ENCODE assay signal across 18 cellular contexts in the genomic region with DNA sequence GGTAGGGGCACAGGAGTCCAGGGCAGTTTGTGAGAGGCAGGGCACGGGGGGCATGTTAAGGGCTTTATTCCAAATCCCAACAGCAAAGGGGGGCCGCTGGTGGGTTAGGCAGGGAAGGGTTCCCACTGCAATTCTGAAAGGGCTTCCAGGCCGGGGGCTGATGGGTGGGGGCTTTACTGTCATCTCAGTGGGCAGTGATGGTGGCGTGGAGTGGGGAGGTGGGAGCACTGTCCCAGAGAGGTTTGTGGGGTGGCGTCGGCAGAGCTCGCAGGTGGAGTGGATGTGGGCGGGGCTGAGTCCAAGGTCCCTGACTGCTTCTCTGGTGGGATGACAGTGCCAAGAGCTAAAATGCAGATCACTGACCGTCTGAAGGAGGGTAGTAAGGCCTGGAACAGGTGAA.
A peak's percentile ranks its signal among the peaks of the same experiment; 100 is the strongest.
DNase-seq lines count a peak whose midpoint lies in the region; ATAC-seq, FAIRE-seq and TF ChIP-seq lines count a peak whose summit lies in the region.
"Had no signal": no experiment of that assay in that cellular context is flagged by ENCODE, and none has a peak within 500 bp of the region (broad histone marks: within the 10 kb centered on the region; RNA-seq: fewer than 3 reads in every experiment).

No MANE protein-coding gene starts in this region.

- 56% methylated on average over 7 of the region's 9 CpGs for WGBS in HepG2 (ENCODE audit: low lambda C conversion rate)

- no peak for TF ChIP-seq CTCF in HepG2 (CRISPR knock-in tag; IDR thresholded peaks at IDR 0.05)

- no peaks in the 10 kb centered on the region for H4K20me1 ChIP-seq in HepG2 (ENCODE audit: insufficient read depth, low read length)

- peaks cover 48% of the 10 kb centered on the region for H3K4me1 ChIP-seq in HepG2 (ENCODE audit: insufficient read depth, low read length)
- H3K4me1 ChIP-seq: Caco-2, HAP-1 had no signal

- TF ChIP-seq POLR2A in HepG2 (IDR thresholded peaks at IDR 0.05; ENCODE audit: insufficient read depth in 1 of 2, low read depth in 2 of 2, low read length in 2 of 2), result no peak

- CTCF ChIA-PET in HepG2 (lab: Yijun Ruan, JAX; ENCODE audit: low intra/inter-chr PET ratio, low total read pairs), result no interaction called here
- CTCF ChIA-PET in activated CD8-positive, alpha-beta T cell treated with anti-CD3 and anti-CD28 coated beads, Interleukin-2, amount 10 ng/mL, durations not matched to agents 7 days and 5 days (lab: Charles Lee), result no interaction called here

- no peak for DNase-seq in stimulated activated naive CD8-positive, alpha-beta T cell treated with anti-CD3 and anti-CD28 coated beads, Interleukin-15, amount 100 ng/mL, for 72 hours
- no peak for DNase-seq in stimulated activated naive CD8-positive, alpha-beta T cell treated with anti-CD3 and anti-CD28 coated beads, Interleukin-15, Interleukin-2, amounts not matched to agents 100 U/mL and 50 U/mL, for 24 hours
- DNase-seq in HepG2 (ENCODE audit: low spot score) (no peak), posterior vena cava (ENCODE audit: low spot score) (peak; percentile 79), NCI-H748 (lab: John Stamatoyannopoulos, UW; ENCODE audit: unreplicated experiment) (no peak)
- DNase-seq in activated CD8-positive, alpha-beta T cell treated with anti-CD3 and anti-CD28 coated beads, Interleukin-2, amount 10 ng/mL, durations not matched to agents 7 days and 5 days, result no peak
- DNase-seq in activated T-helper 2 cell treated with anti-CD3 and anti-CD28 coated beads, Interferon-gamma antibody, Interleukin-2, Interleukin-4, amounts not matched to agents 10 μg/mL and 5 μg/mL and 100 μg/mL, durations not matched to agents 14 hours and 24 hours and 36 hours (ENCODE audit: low spot score), result no peak
- DNase-seq: 8988T; AML-193; Caco-2; CD8-positive, alpha-beta memory T cell; GF-D8; HFFc6 had no signal

- H3K9me3 Mint-ChIP-seq in stimulated activated naive CD8-positive, alpha-beta T cell treated with anti-CD3 and anti-CD28 coated beads, Interleukin-15, amount 100 ng/mL, for 72 hours, result no peaks in the 10 kb centered on the region
- H3K9me3 Mint-ChIP-seq in activated CD8-positive, alpha-beta T cell treated with anti-CD3 and anti-CD28 coated beads, Interleukin-2, amount 10 ng/mL, durations not matched to agents 7 days and 5 days (ENCODE audit: insufficient read depth), result no peaks in the 10 kb centered on the region
- H3K9me3 Mint-ChIP-seq in activated T-helper 2 cell treated with anti-CD3 and anti-CD28 coated beads, Interferon-gamma antibody, Interleukin-2, Interleukin-4, amounts not matched to agents 10 μg/mL and 5 μg/mL and 100 μg/mL, durations not matched to agents 14 hours and 24 hours and 36 hours, result no peaks in the 10 kb centered on the region
- H3K9me3 Mint-ChIP-seq: CD8-positive, alpha-beta memory T cell; GM23338; HFFc6 had no signal

- H2AFZ ChIP-seq in HepG2 (ENCODE audit: low read length), result no peak overlapping the region
- H2AFZ ChIP-seq: GM23338 had no signal

- in situ Hi-C loops in HepG2 (cut with HindIII; ENCODE audit: extremely low pct_ligation_motif_present, low pct_unique_long_range_greater_than_20kb), result no loop called here

- TF ChIP-seq EP300 in HepG2 (IDR thresholded peaks at IDR 0.05; ENCODE audit: low read depth in 2 of 2, low read length in 2 of 2) (no peak), HepG2 (CRISPR knock-in tag; IDR thresholded peaks at IDR 0.05; ENCODE audit: borderline replicate concordance) (no peak)

- H3K27me3 ChIP-seq in HepG2 (ENCODE audit: control insufficient read depth in 1 of 2, insufficient read depth in 2 of 2, low read length in 2 of 2), result no peaks in the 10 kb centered on the region

- H3K4me1 Mint-ChIP-seq in stimulated activated naive CD8-positive, alpha-beta T cell treated with anti-CD3 and anti-CD28 coated beads, Interleukin-15, amount 100 ng/mL, for 72 hours, result peaks cover 13% of the 10 kb centered on the region
- peaks cover 9% of the 10 kb centered on the region for H3K4me1 Mint-ChIP-seq in activated CD8-positive, alpha-beta T cell treated with anti-CD3 and anti-CD28 coated beads, Interleukin-2, amount 10 ng/mL, durations not matched to agents 7 days and 5 days (ENCODE audit: low read depth)
- H3K4me1 Mint-ChIP-seq in activated T-helper 2 cell treated with anti-CD3 and anti-CD28 coated beads, Interferon-gamma antibody, Interleukin-2, Interleukin-4, amounts not matched to agents 10 μg/mL and 5 μg/mL and 100 μg/mL, durations not matched to agents 14 hours and 24 hours and 36 hours (ENCODE audit: low read depth), result peaks cover 3% of the 10 kb centered on the region

- POLR2A ChIA-PET in HepG2 (lab: Yijun Ruan, JAX), result no interaction called here
- POLR2A ChIA-PET in activated CD8-positive, alpha-beta T cell treated with anti-CD3 and anti-CD28 coated beads, Interleukin-2, amount 10 ng/mL, durations not matched to agents 7 days and 5 days (lab: Charles Lee), result no interaction called here

- H3K4me3 Mint-ChIP-seq in stimulated activated naive CD8-positive, alpha-beta T cell treated with anti-CD3 and anti-CD28 coated beads, Interleukin-15, amount 100 ng/mL, for 72 hours, result no peak overlapping the region
- H3K4me3 Mint-ChIP-seq in activated CD8-positive, alpha-beta T cell treated with anti-CD3 and anti-CD28 coated beads, Interleukin-2, amount 10 ng/mL, durations not matched to agents 7 days and 5 days, result no peak overlapping the region
- no peak overlapping the region for H3K4me3 Mint-ChIP-seq in activated T-helper 2 cell treated with anti-CD3 and anti-CD28 coated beads, Interferon-gamma antibody, Interleukin-2, Interleukin-4, amounts not matched to agents 10 μg/mL and 5 μg/mL and 100 μg/mL, durations not matched to agents 14 hours and 24 hours and 36 hours (ENCODE audit: low read depth)
- H3K4me3 Mint-ChIP-seq: GM23338, HFFc6 had no signal

- H3K27ac Mint-ChIP-seq in stimulated activated naive CD8-positive, alpha-beta T cell treated with anti-CD3 and anti-CD28 coated beads, Interleukin-15, amount 100 ng/mL, for 72 hours, result peak overlapping the region; percentile 71 to 87
- no peak overlapping the region for H3K27ac Mint-ChIP-seq in activated CD8-positive, alpha-beta T cell treated with anti-CD3 and anti-CD28 coated beads, Interleukin-2, amount 10 ng/mL, durations not matched to agents 7 days and 5 days
- no peak overlapping the region for H3K27ac Mint-ChIP-seq in activated T-helper 2 cell treated with anti-CD3 and anti-CD28 coated beads, Interferon-gamma antibody, Interleukin-2, Interleukin-4, amounts not matched to agents 10 μg/mL and 5 μg/mL and 100 μg/mL, durations not matched to agents 14 hours and 24 hours and 36 hours
- H3K27ac Mint-ChIP-seq: GM23338, HFFc6 had no signal

- no peaks in the 10 kb centered on the region for H3K79me2 ChIP-seq in HepG2 (ENCODE audit: insufficient read depth, low read length)

- H3K36me3 ChIP-seq in HepG2 (replicated peaks in 1 of 2; ENCODE audit: control insufficient read depth in 1 of 2, insufficient read depth in 2 of 2, low read length in 2 of 2), result no peaks in the 10 kb centered on the region
- H3K36me3 ChIP-seq: BLaER1, HAP-1 had no signal

- no peak for ATAC-seq in stimulated activated naive CD8-positive, alpha-beta T cell treated with anti-CD3 and anti-CD28 coated beads, Interleukin-15, amount 100 ng/mL, for 72 hours
- no peak for ATAC-seq in stimulated activated naive CD8-positive, alpha-beta T cell treated with anti-CD3 and anti-CD28 coated beads, Interleukin-15, Interleukin-2, amounts not matched to agents 100 U/mL and 50 U/mL, for 24 hours
- ATAC-seq in HepG2, result no peak
- no peak for ATAC-seq in activated CD8-positive, alpha-beta T cell treated with anti-CD3 and anti-CD28 coated beads, Interleukin-2, amount 10 ng/mL, durations not matched to agents 7 days and 5 days
- ATAC-seq: GM23338, K562 had no signal

- H3K27ac ChIP-seq in HepG2 (ENCODE audit: extremely low read length, insufficient read depth, low read length), result no peak overlapping the region
- H3K27ac ChIP-seq: BLaER1, HL-60 had no signal

- FAIRE-seq in HepG2 (lab: Jason Lieb, UNC), result no peak
- FAIRE-seq: K562 had no signal

- H3K36me3 Mint-ChIP-seq in activated CD8-positive, alpha-beta T cell treated with anti-CD3 and anti-CD28 coated beads, Interleukin-2, amount 10 ng/mL, durations not matched to agents 7 days and 5 days (ENCODE audit: low read depth), result no peaks in the 10 kb centered on the region
- no peaks in the 10 kb centered on the region for H3K36me3 Mint-ChIP-seq in activated T-helper 2 cell treated with anti-CD3 and anti-CD28 coated beads, Interferon-gamma antibody, Interleukin-2, Interleukin-4, amounts not matched to agents 10 μg/mL and 5 μg/mL and 100 μg/mL, durations not matched to agents 14 hours and 24 hours and 36 hours (ENCODE audit: low read depth)
- H3K36me3 Mint-ChIP-seq: CD8-positive, alpha-beta memory T cell had no signal

- peaks cover 33% of the 10 kb centered on the region for H3K27me3 Mint-ChIP-seq in stimulated activated naive CD8-positive, alpha-beta T cell treated with anti-CD3 and anti-CD28 coated beads, Interleukin-15, amount 100 ng/mL, for 72 hours
- H3K27me3 Mint-ChIP-seq in activated CD8-positive, alpha-beta T cell treated with anti-CD3 and anti-CD28 coated beads, Interleukin-2, amount 10 ng/mL, durations not matched to agents 7 days and 5 days (ENCODE audit: low read depth), result peaks cover 19% of the 10 kb centered on the region
- peaks cover 1% of the 10 kb centered on the region for H3K27me3 Mint-ChIP-seq in activated T-helper 2 cell treated with anti-CD3 and anti-CD28 coated beads, Interferon-gamma antibody, Interleukin-2, Interleukin-4, amounts not matched to agents 10 μg/mL and 5 μg/mL and 100 μg/mL, durations not matched to agents 14 hours and 24 hours and 36 hours (ENCODE audit: low read depth)

- no peak overlapping the region for H3K9ac ChIP-seq in HepG2 (ENCODE audit: insufficient read depth, low read depth, low read length)
- H3K9ac ChIP-seq: BLaER1 had no signal

- 0 out of 6 replicates have a peak overlapping the region, but pooled peaks of 1 of the 3 experiments have one; percentile 11 for H3K4me3 ChIP-seq in HepG2 (replicated peaks in 1 of 3; ENCODE audit: insufficient read depth in 1 of 3, low read depth in 2 of 3, low read length in 3 of 3)
- H3K4me3 ChIP-seq: BLaER1, GM23338, HAP-1, K562 had no signal

- no peak for TF ChIP-seq RAD21 in HepG2 (CRISPR knock-in tag; IDR thresholded peaks at IDR 0.05)

- BruUV-seq in HepG2 (replicated peaks; lab: Mats Ljungman, UMichigan), result no TSS peak

- no peaks in the 10 kb centered on the region for H3K9me3 ChIP-seq in HepG2 (ENCODE audit: low read length)
- H3K9me3 ChIP-seq: BLaER1, Caco-2, HAP-1 had no signal

- intact Hi-C loops in HepG2 (cut with micrococcal nuclease; ENCODE audit: unreplicated experiment) (no loop called here), posterior vena cava (cut with DNase I) (no loop called here)
- intact Hi-C loops in activated T-helper 2 cell treated with anti-CD3 and anti-CD28 coated beads, Interferon-gamma antibody, Interleukin-2, Interleukin-4, amounts not matched to agents 10 μg/mL and 5 μg/mL and 100 μg/mL, durations not matched to agents 14 hours and 24 hours and 36 hours (cut with micrococcal nuclease), result no loop called here

- peak overlapping the region; percentile 58; the same call in 1 of the 2 replicates for H3K4me2 ChIP-seq in HepG2 (ENCODE audit: low read depth, low read length)
- H3K4me2 ChIP-seq: BLaER1, GM23338 had no signal

Comparison
In these comparisons a context has a peak if more than half of its experiments do, and no peak if none do; other contexts are left out.
1. H3K27ac Mint-ChIP-seq: peak in stimulated activated naive CD8-positive, alpha-beta T cell treated with anti-CD3 and anti-CD28 coated beads, Interleukin-15, amount 100 ng/mL, for 72 hours (2 of 2); none in activated CD8-positive, alpha-beta T cell treated with anti-CD3 and anti-CD28 coated beads, Interleukin-2, amount 10 ng/mL, durations not matched to agents 7 days and 5 days (single experiment) and activated T-helper 2 cell treated with anti-CD3 and anti-CD28 coated beads, Interferon-gamma antibody, Interleukin-2, Interleukin-4, amounts not matched to agents 10 μg/mL and 5 μg/mL and 100 μg/mL, durations not matched to agents 14 hours and 24 hours and 36 hours (single experiment).